8 cellular contexts compared by ENCODE assay signal in genomic region chr12:64608901-64609542, GRCh38. TPM values are rescaled to one million over a fixed set of nuclear protein-coding genes. Genes with fewer than 3 reads are reported as not detected.
A peak's percentile ranks its signal among the peaks of the same experiment; 100 is the strongest.
DNase-seq lines count a peak whose midpoint lies in the region; ATAC-seq, FAIRE-seq and TF ChIP-seq lines count a peak whose summit lies in the region.

No MANE protein-coding gene starts in this region.

- peak overlapping the region; percentile 85 for H3K27ac ChIP-seq in epithelial cell of prostate
- H3K27ac ChIP-seq in aorta (ENCODE audit: low read depth in 1 of 2, low read length in 2 of 2), result peak overlapping the region in 1 of 2 donors; percentile 94

- intact Hi-C loops in aorta (cut with DNase I), result loop anchor here (5.0 kb wide), 2 partner anchors 57 to 88 kb away; no protein-coding TSS in a partner anchor

- peak; percentile 33 for ATAC-seq in HG02885 (IDR thresholded peaks at IDR 0.05; ENCODE audit: poor library complexity, unreplicated experiment)
- ATAC-seq in naive B cell (ENCODE audit: low read depth in 2 of 2), result peak; percentile 12 to 14
- peak; percentile 17 for ATAC-seq in aorta (ENCODE audit: low FRiP score)

- H3K36me3 ChIP-seq in aorta (ENCODE audit: control insufficient read depth in 1 of 2, insufficient read depth in 2 of 2, low read length in 1 of 2), result no peaks in the 10 kb centered on the region

- peak; percentile 57 for TF ChIP-seq POLR2A in GM15510 (IDR thresholded peaks at IDR 0.05; ENCODE audit: borderline replicate concordance, extremely low read depth, insufficient read length)

- peak overlapping the region; percentile 8 to 97 (median 96) for H3K27ac Mint-ChIP-seq in naive B cell

- no peaks in the 10 kb centered on the region for H3K27me3 ChIP-seq in aorta (ENCODE audit: control insufficient read depth in 1 of 2, insufficient read depth in 2 of 2, low read length in 1 of 2)

- peaks cover 15 to 40% (median 34%) of the 10 kb centered on the region in 3 donors for H3K4me1 Mint-ChIP-seq in naive B cell

- H3K4me3 Mint-ChIP-seq in naive B cell, result peak overlapping the region; percentile 80 to 95 (median 91)

- peak; percentile 44 for FAIRE-seq in A204.1 (lab: Jason Lieb, UNC)

- H3K27me3 Mint-ChIP-seq in naive B cell, result no peaks in the 10 kb centered on the region

- WGBS in aorta, 2 donors, result 1% methylated on average over 16 of the region's 16 CpGs

- no peaks in the 10 kb centered on the region for H3K36me3 Mint-ChIP-seq in naive B cell

- no peaks in the 10 kb centered on the region for H3K9me3 ChIP-seq in aorta (ENCODE audit: control insufficient read depth, low read length)

- DNase-seq in NCI-H526 (lab: John Stamatoyannopoulos, UW) (peak; percentile 33 to 44), epithelial cell of prostate (ENCODE audit: low read depth, low spot score) (peak; percentile 63), naive B cell (peak; percentile 33), aorta (no peak)
- DNase-seq in activated CD4-positive, alpha-beta T cell treated with anti-CD3 and anti-CD28 coated beads, Interleukin-2, amount 50 U/mL, for 48 hours, result peak; percentile 36 to 46

- peak overlapping the region; percentile 83 to 96 for H3K4me3 ChIP-seq in aorta (ENCODE audit: low read length in 2 of 2)

- H3K9me3 Mint-ChIP-seq in naive B cell, result no peaks in the 10 kb centered on the region

- H3K4me1 ChIP-seq in aorta (ENCODE audit: control insufficient read depth in 1 of 2, insufficient read depth in 2 of 2, low read length in 2 of 2), result no peaks in the 10 kb centered on the region

RNA-seq across cellular contexts. Expression of gene RASSF3, which starts 1.3 kb away (rescaled TPM):
- polyA plus RNA-seq in naive B cell (ENCODE audit: low read depth in 6 of 6) (1 to 10 TPM; 3.2 to 7.8 (median 4.5) TPM), aorta (100 to 1,000 TPM in 1 of 2 donors, 10 to 100 TPM in 1; 85.1 to 445 TPM)
- 100 to 1,000 TPM; 197 to 418 TPM for total RNA-seq in aorta

Comparison
In these comparisons a context has a peak if more than half of its experiments do, and no peak if none do; other contexts are left out.
1. DNase-seq: peak in NCI-H526 (2 of 2), activated CD4-positive, alpha-beta T cell treated with anti-CD3 and anti-CD28 coated beads, Interleukin-2, amount 50 U/mL, for 48 hours (2 of 2), epithelial cell of prostate (single experiment) and naive B cell (single experiment); none in aorta (0 of 2).
2. RNA of gene RASSF3, which starts 1.3 kb away (polyA plus RNA-seq): 85.1 to 445 TPM in aorta; 3.2 to 7.8 TPM in naive B cell; every median in the first group is over 4 times any median in the second.
3. Peak in every context shown above with its lines, with median percentiles within 50 percentile points of each other: ATAC-seq.